In the genomic region with DNA sequence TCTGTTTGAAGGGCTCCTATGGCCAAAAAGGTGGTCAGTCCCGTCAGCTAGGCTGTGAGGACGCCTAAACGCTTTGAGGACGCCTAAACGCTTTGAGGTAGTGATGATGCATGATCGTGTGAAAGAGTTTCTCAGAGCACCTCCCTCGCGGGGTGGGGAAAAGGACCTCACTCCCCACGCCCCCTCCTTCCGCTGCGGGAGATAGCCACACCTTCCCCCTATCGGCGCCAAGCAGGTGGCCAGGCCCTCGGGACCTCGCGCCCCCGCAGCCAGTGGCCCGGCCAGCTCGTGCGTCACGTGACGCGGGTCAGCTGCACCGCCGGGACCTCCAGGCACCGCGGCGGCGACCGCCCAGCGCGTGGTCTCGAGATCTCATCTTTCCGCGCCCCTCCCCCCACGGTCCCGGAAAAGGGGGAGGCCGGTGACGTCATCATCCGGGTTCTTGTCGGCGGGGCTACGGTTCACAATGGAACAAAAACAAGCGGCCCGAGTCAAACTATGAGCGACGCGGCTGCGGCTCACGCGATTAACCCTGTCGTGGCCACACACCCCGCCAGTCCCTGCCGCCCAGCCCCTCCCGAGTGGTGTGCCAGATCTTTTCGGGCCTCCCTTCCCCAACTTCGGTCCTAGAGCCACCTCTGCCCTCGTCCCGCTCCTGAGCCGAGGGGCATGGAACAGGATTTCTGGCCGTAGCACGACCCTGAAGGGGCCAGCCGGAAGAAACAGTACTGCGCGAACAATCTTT, we compare ENCODE assay signal across 8 cellular contexts. TPM values are rescaled to one million over a fixed set of nuclear protein-coding genes. Genes with fewer than 3 reads are reported as not detected.
A peak's percentile ranks its signal among the peaks of the same experiment; 100 is the strongest.
DNase-seq lines count a peak whose midpoint lies in the region; ATAC-seq and TF ChIP-seq lines count a peak whose summit lies in the region.

No MANE protein-coding gene starts in this region.

- no peak for TF ChIP-seq CTCF in WTC11 (IDR thresholded peaks at IDR 0.05)
- TF ChIP-seq CTCF in cardiac fibroblast (IDR thresholded peaks at IDR 0.05; ENCODE audit: low read depth, low read length): no peak

- H3K27ac Mint-ChIP-seq in WTC11: peak overlapping the region; percentile 99

- peak overlapping the region; percentile 61 to 69 for H3K4me3 ChIP-seq in cardiac fibroblast (replicated peaks in 1 of 2; ENCODE audit: low read depth in 2 of 2, low read length in 2 of 2)
- H3K4me3 ChIP-seq in skin epidermis: peak overlapping the region; percentile 69 to 90 (median 74)

- no peaks in the 10 kb centered on the region for H3K27me3 Mint-ChIP-seq in WTC11 (ENCODE audit: low read depth)

- ATAC-seq in HG03175 (IDR thresholded peaks at IDR 0.05; ENCODE audit: unreplicated experiment): peak; percentile 67
- ATAC-seq in WTC11: peak; percentile 68

- H3K27ac ChIP-seq in skin epidermis: peak overlapping the region; percentile 84 to 99 (median 97)

- peak; percentile 93 for DNase-seq in AG08396 (ENCODE audit: low spot score)
- DNase-seq in NCI-H2227 treated with DMSO at 0.1 percent for 48 hours (lab: John Stamatoyannopoulos, UW): peak; percentile 100
- peak; percentile 94 for DNase-seq in WTC11 (ENCODE audit: low spot score)
- DNase-seq in cardiac fibroblast (ENCODE audit: low read depth in 2 of 2): peak; percentile 95 to 97
- peak; percentile 81 for DNase-seq in iPS-NIHi11 (ENCODE audit: low spot score)

- in situ Hi-C loops in GM18951 (cut with MboI; ENCODE audit: low sequenced_read_pairs, unreplicated experiment): no loop called here

- POLR2A ChIA-PET in WTC11 (lab: Charles Lee): interaction anchor here (0.6 to 3.4 kb wide), 8 partner anchors 31 to 325 kb away, joined by 3 to 20 read pairs (median 6); no protein-coding TSS in a partner anchor

- peaks cover 36% of the 10 kb centered on the region for H3K4me1 Mint-ChIP-seq in WTC11

- peak overlapping the region; percentile 81 for H3K4me3 Mint-ChIP-seq in WTC11

- H3K36me3 Mint-ChIP-seq in WTC11: peaks cover 27% of the 10 kb centered on the region

- CTCF ChIA-PET in WTC11 (lab: Charles Lee): interaction anchor here (1.0 to 1.3 kb wide), 2 partner anchors 31 to 58 kb away, joined by 3 to 6 read pairs; no protein-coding TSS in a partner anchor

- peak; percentile 75 for TF ChIP-seq POLR2A in GM18951 (IDR thresholded peaks at IDR 0.05; ENCODE audit: extremely low read depth, insufficient read depth, insufficient read length)

- no peaks in the 10 kb centered on the region for H3K9me3 Mint-ChIP-seq in WTC11

TF ChIP-seq in WTC11, 78 proteins besides CTCF, POLR2A, EP300 and RAD21 (continues in another document):
- TF ChIP-seq TP53 (CRISPR knock-in tag; IDR thresholded peaks at IDR 0.05) (peak; percentile 80), GABPB1 (CRISPR knock-in tag; IDR thresholded peaks at IDR 0.05) (peak; percentile 65), ZNF423 (CRISPR knock-in tag; IDR thresholded peaks at IDR 0.05) (peak; percentile 90), CREB1 (CRISPR knock-in tag; IDR thresholded peaks at IDR 0.05) (peak; percentile 75), ZNF138 (CRISPR knock-in tag; conservative IDR thresholded peaks at IDR 0.05) (0 out of 2 replicates have a peak, but pooled peaks have one; percentile 19), E2F5 (CRISPR knock-in tag; IDR thresholded peaks at IDR 0.05) (peak; percentile 65; the same call in 1 of the 2 replicates), TEAD1 (CRISPR knock-in tag; IDR thresholded peaks at IDR 0.05) (peak; percentile 86), SMAD3 (CRISPR knock-in tag; IDR thresholded peaks at IDR 0.05; ENCODE audit: borderline replicate concordance) (peak; percentile 60; the same call in 1 of the 2 replicates), USF1 (CRISPR knock-in tag; IDR thresholded peaks at IDR 0.05) (peak; percentile 97), ATF2 (CRISPR knock-in tag; IDR thresholded peaks at IDR 0.05; ENCODE audit: borderline replicate concordance, low read depth) (no peak), OVOL2 (CRISPR knock-in tag; IDR thresholded peaks at IDR 0.05; ENCODE audit: borderline replicate concordance) (no peak)
- TF ChIP-seq, protein P1, sequence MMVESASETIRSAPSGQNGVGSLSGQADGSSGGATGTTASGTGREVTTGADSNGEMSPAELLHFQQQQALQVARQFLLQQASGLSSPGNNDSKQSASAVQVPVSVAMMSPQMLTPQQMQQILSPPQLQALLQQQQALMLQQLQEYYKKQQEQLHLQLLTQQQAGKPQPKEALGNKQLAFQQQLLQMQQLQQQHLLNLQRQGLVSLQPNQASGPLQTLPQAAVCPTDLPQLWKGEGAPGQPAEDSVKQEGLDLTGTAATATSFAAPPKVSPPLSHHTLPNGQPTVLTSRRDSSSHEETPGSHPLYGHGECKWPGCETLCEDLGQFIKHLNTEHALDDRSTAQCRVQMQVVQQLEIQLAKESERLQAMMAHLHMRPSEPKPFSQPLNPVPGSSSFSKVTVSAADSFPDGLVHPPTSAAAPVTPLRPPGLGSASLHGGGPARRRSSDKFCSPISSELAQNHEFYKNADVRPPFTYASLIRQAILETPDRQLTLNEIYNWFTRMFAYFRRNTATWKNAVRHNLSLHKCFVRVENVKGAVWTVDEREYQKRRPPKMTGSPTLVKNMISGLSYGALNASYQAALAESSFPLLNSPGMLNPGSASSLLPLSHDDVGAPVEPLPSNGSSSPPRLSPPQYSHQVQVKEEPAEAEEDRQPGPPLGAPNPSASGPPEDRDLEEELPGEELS (CRISPR knock-in tag; IDR thresholded peaks at IDR 0.05): peak; percentile 59; the same call in 1 of the 2 replicates
- TF ChIP-seq, protein P2, sequence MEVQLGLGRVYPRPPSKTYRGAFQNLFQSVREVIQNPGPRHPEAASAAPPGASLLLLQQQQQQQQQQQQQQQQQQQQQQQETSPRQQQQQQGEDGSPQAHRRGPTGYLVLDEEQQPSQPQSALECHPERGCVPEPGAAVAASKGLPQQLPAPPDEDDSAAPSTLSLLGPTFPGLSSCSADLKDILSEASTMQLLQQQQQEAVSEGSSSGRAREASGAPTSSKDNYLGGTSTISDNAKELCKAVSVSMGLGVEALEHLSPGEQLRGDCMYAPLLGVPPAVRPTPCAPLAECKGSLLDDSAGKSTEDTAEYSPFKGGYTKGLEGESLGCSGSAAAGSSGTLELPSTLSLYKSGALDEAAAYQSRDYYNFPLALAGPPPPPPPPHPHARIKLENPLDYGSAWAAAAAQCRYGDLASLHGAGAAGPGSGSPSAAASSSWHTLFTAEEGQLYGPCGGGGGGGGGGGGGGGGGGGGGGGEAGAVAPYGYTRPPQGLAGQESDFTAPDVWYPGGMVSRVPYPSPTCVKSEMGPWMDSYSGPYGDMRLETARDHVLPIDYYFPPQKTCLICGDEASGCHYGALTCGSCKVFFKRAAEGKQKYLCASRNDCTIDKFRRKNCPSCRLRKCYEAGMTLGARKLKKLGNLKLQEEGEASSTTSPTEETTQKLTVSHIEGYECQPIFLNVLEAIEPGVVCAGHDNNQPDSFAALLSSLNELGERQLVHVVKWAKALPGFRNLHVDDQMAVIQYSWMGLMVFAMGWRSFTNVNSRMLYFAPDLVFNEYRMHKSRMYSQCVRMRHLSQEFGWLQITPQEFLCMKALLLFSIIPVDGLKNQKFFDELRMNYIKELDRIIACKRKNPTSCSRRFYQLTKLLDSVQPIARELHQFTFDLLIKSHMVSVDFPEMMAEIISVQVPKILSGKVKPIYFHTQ (CRISPR knock-in tag; IDR thresholded peaks at IDR 0.05): no peak
- TF ChIP-seq, protein P3, sequence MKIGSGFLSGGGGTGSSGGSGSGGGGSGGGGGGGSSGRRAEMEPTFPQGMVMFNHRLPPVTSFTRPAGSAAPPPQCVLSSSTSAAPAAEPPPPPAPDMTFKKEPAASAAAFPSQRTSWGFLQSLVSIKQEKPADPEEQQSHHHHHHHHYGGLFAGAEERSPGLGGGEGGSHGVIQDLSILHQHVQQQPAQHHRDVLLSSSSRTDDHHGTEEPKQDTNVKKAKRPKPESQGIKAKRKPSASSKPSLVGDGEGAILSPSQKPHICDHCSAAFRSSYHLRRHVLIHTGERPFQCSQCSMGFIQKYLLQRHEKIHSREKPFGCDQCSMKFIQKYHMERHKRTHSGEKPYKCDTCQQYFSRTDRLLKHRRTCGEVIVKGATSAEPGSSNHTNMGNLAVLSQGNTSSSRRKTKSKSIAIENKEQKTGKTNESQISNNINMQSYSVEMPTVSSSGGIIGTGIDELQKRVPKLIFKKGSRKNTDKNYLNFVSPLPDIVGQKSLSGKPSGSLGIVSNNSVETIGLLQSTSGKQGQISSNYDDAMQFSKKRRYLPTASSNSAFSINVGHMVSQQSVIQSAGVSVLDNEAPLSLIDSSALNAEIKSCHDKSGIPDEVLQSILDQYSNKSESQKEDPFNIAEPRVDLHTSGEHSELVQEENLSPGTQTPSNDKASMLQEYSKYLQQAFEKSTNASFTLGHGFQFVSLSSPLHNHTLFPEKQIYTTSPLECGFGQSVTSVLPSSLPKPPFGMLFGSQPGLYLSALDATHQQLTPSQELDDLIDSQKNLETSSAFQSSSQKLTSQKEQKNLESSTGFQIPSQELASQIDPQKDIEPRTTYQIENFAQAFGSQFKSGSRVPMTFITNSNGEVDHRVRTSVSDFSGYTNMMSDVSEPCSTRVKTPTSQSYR (CRISPR knock-in tag; IDR thresholded peaks at IDR 0.05): peak; percentile 83; the same call in 1 of the 2 replicates

RNA-seq across cellular contexts. Expression of gene USP9X, which starts 0.7 kb away (rescaled TPM):
- total RNA-seq in WTC11 (2021): 163 to 177 TPM (median 175 TPM) in 3 replicates

Comparison
In these comparisons a context has a peak if more than half of its experiments do, and no peak if none do; other contexts are left out.
1. Peak in every context shown above with its lines: DNase-seq, ATAC-seq, H3K4me3 ChIP-seq and H3K27ac ChIP-seq.